Comparison of ENCODE assay signal across 7 cellular contexts in the genomic region with DNA sequence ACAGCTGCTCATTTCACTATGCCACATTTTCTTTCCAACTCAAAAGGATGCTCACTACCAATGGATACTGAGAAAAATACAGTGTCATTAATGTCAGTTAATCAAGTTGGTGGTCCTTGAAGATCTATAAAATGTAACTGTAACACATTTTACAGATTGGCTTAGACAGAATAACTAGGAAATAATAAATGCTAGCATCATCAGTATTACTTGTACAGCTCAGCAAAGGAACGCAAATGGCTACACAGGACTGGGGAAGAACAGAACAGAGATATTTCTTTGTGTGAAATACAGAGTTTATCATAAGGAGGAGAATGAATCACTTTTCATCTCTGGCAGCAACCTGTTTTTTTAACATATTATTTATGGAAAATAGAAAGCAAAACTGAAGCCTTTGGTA. TPM values are rescaled to one million over a fixed set of nuclear protein-coding genes. Genes with fewer than 3 reads are reported as not detected.
A peak's percentile ranks its signal among the peaks of the same experiment; 100 is the strongest.
DNase-seq lines count a peak whose midpoint lies in the region; ATAC-seq, FAIRE-seq and TF ChIP-seq lines count a peak whose summit lies in the region.

No MANE protein-coding gene starts in this region.

- WGBS in small intestine, 3 donors: 61 to 78% (median 78%) methylated on average over 1 of the region's 1 CpG

- no peaks in the 10 kb centered on the region for H3K36me3 ChIP-seq in MG63
- no peaks in the 10 kb centered on the region for H3K36me3 ChIP-seq in stomach smooth muscle (ENCODE audit: control insufficient read depth in 2 of 2, insufficient read depth in 2 of 2, low read length in 2 of 2)
- no peaks in the 10 kb centered on the region for H3K36me3 ChIP-seq in small intestine (ENCODE audit: control insufficient read depth in 2 of 2, insufficient read depth in 2 of 2, low read length in 2 of 2)

- H3K27me3 ChIP-seq in MG63 (no peaks in the 10 kb centered on the region), stomach smooth muscle (ENCODE audit: control insufficient read depth in 1 of 2, insufficient read depth in 2 of 2, low read length in 2 of 2) (no peaks in the 10 kb centered on the region), small intestine (ENCODE audit: control insufficient read depth in 2 of 2, insufficient read depth in 2 of 2, low read length in 2 of 2) (no peaks in the 10 kb centered on the region)

- H3K9me3 ChIP-seq in MG63 (no peaks in the 10 kb centered on the region), stomach smooth muscle (ENCODE audit: control insufficient read depth in 2 of 2, low read length in 2 of 2) (no peaks in the 10 kb centered on the region), small intestine (ENCODE audit: control insufficient read depth, low read depth) (no peaks in the 10 kb centered on the region)

- DNase-seq in MG63 (no peak), fibroblast of the aortic adventitia (ENCODE audit: low read depth) (no peak), NK-92 (lab: John Stamatoyannopoulos, UW; ENCODE audit: unreplicated experiment) (no peak), small intestine (no peak), Ammon's horn (ENCODE audit: low spot score) (no peak)

- peak; percentile 14 for ATAC-seq in GM21390 (IDR thresholded peaks at IDR 0.05; ENCODE audit: unreplicated experiment)

- FAIRE-seq in small intestine (lab: Jason Lieb, UNC): no peak

- H3K4me3 ChIP-seq in MG63 (peak overlapping the region; percentile 28), fibroblast of the aortic adventitia (ENCODE audit: low read depth, low read length) (peak overlapping the region; percentile 55), stomach smooth muscle (ENCODE audit: low read length in 2 of 2) (peak overlapping the region; percentile 55 to 74), small intestine (ENCODE audit: low read depth in 1 of 2, low read length in 2 of 2) (no peak overlapping the region)

- no peak for TF ChIP-seq CTCF in fibroblast of the aortic adventitia (IDR thresholded peaks at IDR 0.05; ENCODE audit: insufficient read depth, low read length)

- H3K4me1 ChIP-seq in stomach smooth muscle (ENCODE audit: control insufficient read depth, insufficient read depth, low read length) (peaks cover 16% of the 10 kb centered on the region), small intestine (ENCODE audit: control insufficient read depth in 2 of 2, insufficient read depth in 1 of 2, low read depth in 1 of 2, low read length in 1 of 2) (no peaks in the 10 kb centered on the region)

- H3K9ac ChIP-seq in stomach smooth muscle (ENCODE audit: low read length in 2 of 2): peak overlapping the region; percentile 62 to 81

- peak overlapping the region; percentile 87 for H3K27ac ChIP-seq in stomach smooth muscle (ENCODE audit: low read length)
- peak overlapping the region in 1 of 2 donors; percentile 87 for H3K27ac ChIP-seq in small intestine (ENCODE audit: low read depth in 1 of 2, low read length in 1 of 2)

RNA-seq across cellular contexts. Expression of a gene that starts 8.2 kb away (rescaled TPM):
- total RNA-seq in MG63 (2014; rRNA removed; shearing (Covaris generic); ENCODE audit: low replicate concordance): 125 and 191 TPM in 2 replicates
- 125 and 145 TPM in 2 replicates for total RNA-seq in fibroblast of the aortic adventitia (ENCODE audit: low replicate concordance)
- polyA plus RNA-seq in small intestine: 10 to 100 TPM in 2 of 3 donors, 1 to 10 TPM in 1; 2.5 to 15.8 (median 11.6) TPM

Comparison
In these comparisons a context has a peak if more than half of its experiments do, and no peak if none do; other contexts are left out.
1. H3K4me3 ChIP-seq: peak in MG63 (single experiment), fibroblast of the aortic adventitia (single experiment) and stomach smooth muscle (2 of 2); none in small intestine (0 of 2).